ENCODE assay signal across 31 cellular contexts in the genomic region with DNA sequence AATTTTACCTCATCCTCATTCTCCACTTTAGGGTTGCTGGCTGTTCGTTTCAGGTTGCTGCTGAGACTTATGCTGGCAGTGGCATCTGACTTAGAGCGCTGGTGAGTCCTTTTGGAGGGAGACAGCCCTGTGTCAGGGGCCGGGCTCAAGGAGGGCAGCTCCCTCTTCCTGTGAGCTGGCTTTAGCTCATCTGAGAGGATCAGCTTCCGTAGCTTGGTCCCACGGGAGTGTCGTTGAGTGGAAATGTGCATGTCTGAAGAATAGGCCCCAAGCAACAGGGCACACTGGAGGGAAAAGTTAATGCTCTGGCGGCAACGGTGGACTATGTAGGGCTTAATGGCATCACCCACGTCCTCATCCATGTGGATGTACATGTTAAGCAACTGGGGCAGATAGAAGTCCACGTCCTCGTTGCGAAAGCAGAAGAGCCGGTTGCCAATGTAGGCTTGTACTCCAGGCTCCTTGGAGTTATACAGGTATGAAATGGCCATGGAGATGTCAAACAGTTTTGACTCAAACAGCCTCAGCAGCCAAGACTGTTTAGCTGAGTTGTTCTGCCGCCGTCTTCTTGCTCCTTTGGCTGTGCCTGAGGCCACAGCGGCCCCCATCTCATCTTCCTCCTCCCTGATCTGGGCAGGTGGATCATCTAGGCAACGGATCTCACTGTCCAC. TPM values are rescaled to one million over a fixed set of nuclear protein-coding genes. Genes with fewer than 3 reads are reported as not detected.
DNase-seq lines count a peak whose midpoint lies in the region; ATAC-seq and TF ChIP-seq lines count a peak whose summit lies in the region.
"Had no signal": no experiment of that assay in that cellular context is flagged by ENCODE, and none has a peak within 500 bp of the region (broad histone marks: within the 10 kb centered on the region; RNA-seq: fewer than 3 reads in every experiment).

No MANE protein-coding gene starts in this region.

- H3K27me3 Mint-ChIP-seq in activated CD4-positive, alpha-beta T cell treated with anti-CD3 and anti-CD28 coated beads for 36 hours, result no peaks in the 10 kb centered on the region
- H3K27me3 Mint-ChIP-seq in activated CD4-positive, alpha-beta T cell treated with anti-CD3 and anti-CD28 coated beads, Interleukin-2, amount 10 ng/mL, durations not matched to agents 24 days and 14 days, result no peaks in the 10 kb centered on the region
- no peaks in the 10 kb centered on the region for H3K27me3 Mint-ChIP-seq in stimulated activated memory B cell treated with anti-CD40 and anti-IgM and Interleukin-4, amounts not matched to agents 10 μg/mL and 1 μg/mL and 100 μg/mL, for 72 hours
- H3K27me3 Mint-ChIP-seq: activated naive CD8-positive, alpha-beta T cell treated with anti-CD3 and anti-CD28 coated beads, Interleukin-2, amount 10 ng/mL, durations not matched to agents 7 days and 5 days; CD8-positive, alpha-beta memory T cell; natural killer cell treated with Interleukin-12 subunit alpha and Interleukin-12 subunit beta and Interleukin-15 and Interleukin-18, amount 100 ng/mL, for 72 hours; stimulated activated naive CD8-positive, alpha-beta T cell treated with anti-CD3 and anti-CD28 coated beads, Interleukin-15, Interleukin-2, amounts not matched to agents 100 ng/mL and 50 ng/mL, for 24 hours had no signal

- peaks cover 42% of the 10 kb centered on the region for H3K4me1 Mint-ChIP-seq in activated CD4-positive, alpha-beta T cell treated with anti-CD3 and anti-CD28 coated beads for 36 hours
- peaks cover 35% of the 10 kb centered on the region for H3K4me1 Mint-ChIP-seq in activated CD4-positive, alpha-beta T cell treated with anti-CD3 and anti-CD28 coated beads, Interleukin-2, amount 10 ng/mL, durations not matched to agents 24 days and 14 days
- H3K4me1 Mint-ChIP-seq in stimulated activated memory B cell treated with anti-CD40 and anti-IgM and Interleukin-4, amounts not matched to agents 10 μg/mL and 1 μg/mL and 100 μg/mL, for 72 hours, result peaks cover 53% of the 10 kb centered on the region

- no peaks in the 10 kb centered on the region for H3K27me3 ChIP-seq in tibial artery
- H3K27me3 ChIP-seq: colonic mucosa, esophagus squamous epithelium, right atrium auricular region, upper lobe of left lung had no signal

- no peak for DNase-seq in activated CD4-positive, alpha-beta T cell treated with anti-CD3 and anti-CD28 coated beads for 36 hours
- no peak for DNase-seq in activated CD4-positive, alpha-beta T cell treated with anti-CD3 and anti-CD28 coated beads, Interleukin-2, amount 10 ng/mL, durations not matched to agents 24 days and 14 days
- DNase-seq in RWPE1 (ENCODE audit: low spot score) (no peak), iPS-NIHi7 (ENCODE audit: extremely low spot score) (no peak), tibial artery (no peak)
- DNase-seq: activated CD4-positive, alpha-beta T cell treated with anti-CD3 and anti-CD28 coated beads for 1 hour; activated naive CD8-positive, alpha-beta T cell treated with anti-CD3 and anti-CD28 coated beads, Interleukin-2, amount 10 ng/mL, durations not matched to agents 7 days and 5 days; activated T-cell treated with anti-CD3 and anti-CD28 coated beads, Interleukin-2, amount 50 U/mL, for 72 hours; CD8-positive, alpha-beta memory T cell; colonic mucosa; endodermal cell; esophagus squamous epithelium; GDM1; GM23248; hypothalamus; left ventricle myocardium superior; MV-4-11; NCI-H1694; NCI-H748 treated with DMSO at 0.1 percent for 48 hours; RPMI8226; stimulated activated CD4-positive, alpha-beta T cell treated with anti-CD3 and anti-CD28 coated beads, Interleukin-4, amount 100 ng/mL, for 24 hours; upper lobe of left lung had no signal

- H3K27ac Mint-ChIP-seq in activated CD4-positive, alpha-beta T cell treated with anti-CD3 and anti-CD28 coated beads for 36 hours, result peak overlapping the region; percentile 6
- no peak overlapping the region for H3K27ac Mint-ChIP-seq in activated CD4-positive, alpha-beta T cell treated with anti-CD3 and anti-CD28 coated beads, Interleukin-2, amount 10 ng/mL, durations not matched to agents 24 days and 14 days
- H3K27ac Mint-ChIP-seq in stimulated activated memory B cell treated with anti-CD40 and anti-IgM and Interleukin-4, amounts not matched to agents 10 μg/mL and 1 μg/mL and 100 μg/mL, for 72 hours, result peak overlapping the region; percentile 35
- H3K27ac Mint-ChIP-seq: activated naive CD8-positive, alpha-beta T cell treated with anti-CD3 and anti-CD28 coated beads, Interleukin-2, amount 10 ng/mL, durations not matched to agents 7 days and 5 days; activated T-cell treated with anti-CD3 and anti-CD28 coated beads, Interleukin-2, amount 50 U/mL, for 72 hours; endodermal cell; stimulated activated naive CD8-positive, alpha-beta T cell treated with anti-CD3 and anti-CD28 coated beads, Interleukin-15, Interleukin-2, amounts not matched to agents 100 ng/mL and 50 ng/mL, for 24 hours had no signal

- no peak for ATAC-seq in activated CD4-positive, alpha-beta T cell treated with anti-CD3 and anti-CD28 coated beads for 36 hours
- ATAC-seq in stimulated activated memory B cell treated with anti-CD40 and anti-IgM and Interleukin-4, amounts not matched to agents 10 μg/mL and 1 μg/mL and 100 μg/mL, for 72 hours, result no peak
- ATAC-seq in HG02885 (IDR thresholded peaks at IDR 0.05; ENCODE audit: poor library complexity, unreplicated experiment), result no peak
- ATAC-seq: activated T-cell treated with anti-CD3 and anti-CD28 coated beads, Interleukin-2, amount 50 U/mL, for 72 hours; left ventricle myocardium superior; natural killer cell treated with Interleukin-12 subunit alpha and Interleukin-12 subunit beta and Interleukin-15 and Interleukin-18, amount 100 ng/mL, for 72 hours had no signal

- TF ChIP-seq CTCF in RWPE1 (conservative IDR thresholded peaks at IDR 0.05; ENCODE audit: low read depth) (no peak), tibial artery (IDR thresholded peaks at IDR 0.05) (no peak)

- peaks cover 52% of the 10 kb centered on the region for H3K36me3 Mint-ChIP-seq in activated CD4-positive, alpha-beta T cell treated with anti-CD3 and anti-CD28 coated beads for 36 hours (ENCODE audit: low read depth)
- peaks cover 66% of the 10 kb centered on the region for H3K36me3 Mint-ChIP-seq in activated CD4-positive, alpha-beta T cell treated with anti-CD3 and anti-CD28 coated beads, Interleukin-2, amount 10 ng/mL, durations not matched to agents 24 days and 14 days (ENCODE audit: low read depth)
- H3K36me3 Mint-ChIP-seq in stimulated activated memory B cell treated with anti-CD40 and anti-IgM and Interleukin-4, amounts not matched to agents 10 μg/mL and 1 μg/mL and 100 μg/mL, for 72 hours, result peaks cover 62% of the 10 kb centered on the region

- H3K4me1 ChIP-seq in tibial artery, result peaks cover 0 to 47% (median 37%) of the 10 kb centered on the region in 4 donors
- H3K4me1 ChIP-seq: colonic mucosa, parathyroid adenoma had no signal

- H3K9me3 ChIP-seq in tibial artery, result no peaks in the 10 kb centered on the region
- H3K9me3 ChIP-seq: colonic mucosa, esophagus squamous epithelium, right atrium auricular region, upper lobe of left lung had no signal

- H3K4me3 Mint-ChIP-seq in activated CD4-positive, alpha-beta T cell treated with anti-CD3 and anti-CD28 coated beads for 36 hours, result no peak overlapping the region
- no peak overlapping the region for H3K4me3 Mint-ChIP-seq in activated CD4-positive, alpha-beta T cell treated with anti-CD3 and anti-CD28 coated beads, Interleukin-2, amount 10 ng/mL, durations not matched to agents 24 days and 14 days
- H3K4me3 Mint-ChIP-seq in stimulated activated memory B cell treated with anti-CD40 and anti-IgM and Interleukin-4, amounts not matched to agents 10 μg/mL and 1 μg/mL and 100 μg/mL, for 72 hours, result no peak overlapping the region
- H3K4me3 Mint-ChIP-seq: activated naive CD8-positive, alpha-beta T cell treated with anti-CD3 and anti-CD28 coated beads, Interleukin-2, amount 10 ng/mL, durations not matched to agents 7 days and 5 days; activated T-cell treated with anti-CD3 and anti-CD28 coated beads, Interleukin-2, amount 50 U/mL, for 72 hours; CD8-positive, alpha-beta memory T cell; endodermal cell; natural killer cell treated with Interleukin-12 subunit alpha and Interleukin-12 subunit beta and Interleukin-15 and Interleukin-18, amount 100 ng/mL, for 72 hours; stimulated activated naive CD8-positive, alpha-beta T cell treated with anti-CD3 and anti-CD28 coated beads, Interleukin-15, Interleukin-2, amounts not matched to agents 100 ng/mL and 50 ng/mL, for 24 hours had no signal

- H3K36me3 ChIP-seq in tibial artery, result peaks cover 5 to 83% (median 62%) of the 10 kb centered on the region in 3 donors

- CTCF ChIA-PET in activated CD4-positive, alpha-beta T cell treated with anti-CD3 and anti-CD28 coated beads for 36 hours (lab: Charles Lee), result interaction anchor here (0.8 to 7.1 kb wide), 3 partner anchors 9 to 25 kb away, joined by 4 to 76 read pairs (median 7); partner anchors contain the start of gene PI4KB
- CTCF ChIA-PET in RWPE1 (lab: Yijun Ruan, JAX), result interaction anchor here (1.2 kb wide), 1 partner anchor 25 kb away, joined by 6 read pairs; no protein-coding TSS in a partner anchor

- POLR2A ChIA-PET in activated CD4-positive, alpha-beta T cell treated with anti-CD3 and anti-CD28 coated beads for 36 hours (lab: Charles Lee), result interaction anchor here (0.6 to 1.0 kb wide), 3 partner anchors 10 to 244 kb away, joined by 3 read pairs; partner anchors contain the start of gene PI4KB
- POLR2A ChIA-PET in RWPE1 (lab: Yijun Ruan, JAX; ENCODE audit: low non-redundant PET), result no interaction called here

- H3K27ac ChIP-seq in RWPE1 (peak overlapping the region; percentile 40), cingulate gyrus (ENCODE audit: low read depth, low read length) (peak overlapping the region; percentile 60), tibial artery (no peak overlapping the region)
- H3K27ac ChIP-seq: colonic mucosa, esophagus squamous epithelium, GM23248, KMS-11, parathyroid adenoma had no signal

- H3K9me3 Mint-ChIP-seq in activated CD4-positive, alpha-beta T cell treated with anti-CD3 and anti-CD28 coated beads for 36 hours (ENCODE audit: low read depth), result no peaks in the 10 kb centered on the region
- no peaks in the 10 kb centered on the region for H3K9me3 Mint-ChIP-seq in activated CD4-positive, alpha-beta T cell treated with anti-CD3 and anti-CD28 coated beads, Interleukin-2, amount 10 ng/mL, durations not matched to agents 24 days and 14 days
- H3K9me3 Mint-ChIP-seq in stimulated activated memory B cell treated with anti-CD40 and anti-IgM and Interleukin-4, amounts not matched to agents 10 μg/mL and 1 μg/mL and 100 μg/mL, for 72 hours, result no peaks in the 10 kb centered on the region
- H3K9me3 Mint-ChIP-seq: activated naive CD8-positive, alpha-beta T cell treated with anti-CD3 and anti-CD28 coated beads, Interleukin-2, amount 10 ng/mL, durations not matched to agents 7 days and 5 days; activated T-cell treated with anti-CD3 and anti-CD28 coated beads, Interleukin-2, amount 50 U/mL, for 72 hours; CD8-positive, alpha-beta memory T cell; endodermal cell; natural killer cell treated with Interleukin-12 subunit alpha and Interleukin-12 subunit beta and Interleukin-15 and Interleukin-18, amount 100 ng/mL, for 72 hours; stimulated activated naive CD8-positive, alpha-beta T cell treated with anti-CD3 and anti-CD28 coated beads, Interleukin-15, Interleukin-2, amounts not matched to agents 100 ng/mL and 50 ng/mL, for 24 hours had no signal

- no peak overlapping the region for H3K4me3 ChIP-seq in tibial artery
- H3K4me3 ChIP-seq: colonic mucosa, esophagus squamous epithelium, GM23248, right atrium auricular region, upper lobe of left lung had no signal

- intact Hi-C loops in activated CD4-positive, alpha-beta T cell treated with anti-CD3 and anti-CD28 coated beads for 36 hours (cut with DNase I, micrococcal nuclease), result no loop called here
- intact Hi-C loops in activated CD4-positive, alpha-beta T cell treated with anti-CD3 and anti-CD28 coated beads, Interleukin-2, amount 10 ng/mL, durations not matched to agents 24 days and 14 days (cut with micrococcal nuclease), result no loop called here
- intact Hi-C loops in tibial artery (cut with DNase I; ENCODE audit: low total_unique reads), result no loop called here

RNA-seq across cellular contexts. Expression of gene PI4KB, which starts 11.5 kb away (rescaled TPM):
- 10 to 100 TPM; 53.0 to 54.5 TPM for total RNA-seq in activated CD4-positive, alpha-beta T cell treated with anti-CD3 and anti-CD28 coated beads for 36 hours
- 57.1 and 59.2 TPM in 2 replicates for total RNA-seq in activated CD4-positive, alpha-beta T cell treated with anti-CD3 and anti-CD28 coated beads, Interleukin-2, amount 10 ng/mL, durations not matched to agents 24 days and 14 days

RNA-seq across cellular contexts. Expression of gene RFX5, which starts 31.4 kb away (rescaled TPM):
- total RNA-seq in activated CD4-positive, alpha-beta T cell treated with anti-CD3 and anti-CD28 coated beads for 36 hours, result 10 to 100 TPM; 47.6 to 50.4 TPM
- total RNA-seq in activated CD4-positive, alpha-beta T cell treated with anti-CD3 and anti-CD28 coated beads, Interleukin-2, amount 10 ng/mL, durations not matched to agents 24 days and 14 days, result 69.2 and 73.1 TPM in 2 replicates

RNA-seq across cellular contexts. Expression of gene ZNF687, which starts 33.6 kb away (rescaled TPM):
- total RNA-seq in activated CD4-positive, alpha-beta T cell treated with anti-CD3 and anti-CD28 coated beads for 36 hours, result 10 to 100 TPM; 27.2 to 30.1 TPM
- total RNA-seq in activated CD4-positive, alpha-beta T cell treated with anti-CD3 and anti-CD28 coated beads, Interleukin-2, amount 10 ng/mL, durations not matched to agents 24 days and 14 days, result 25.4 and 26.8 TPM in 2 replicates

RNA-seq across cellular contexts. Expression of gene SELENBP1, which starts 56.8 kb away (rescaled TPM):
- total RNA-seq in activated CD4-positive, alpha-beta T cell treated with anti-CD3 and anti-CD28 coated beads for 36 hours, result not detected
- not detected in 2 replicates for total RNA-seq in activated CD4-positive, alpha-beta T cell treated with anti-CD3 and anti-CD28 coated beads, Interleukin-2, amount 10 ng/mL, durations not matched to agents 24 days and 14 days
- total RNA-seq: activated naive CD8-positive, alpha-beta T cell treated with anti-CD3 and anti-CD28 coated beads, Interleukin-2, amount 10 ng/mL, durations not matched to agents 7 days and 5 days; activated T-cell treated with anti-CD3 and anti-CD28 coated beads, Interleukin-2, amount 50 U/mL, for 72 hours; CD8-positive, alpha-beta memory T cell; natural killer cell treated with Interleukin-12 subunit alpha and Interleukin-12 subunit beta and Interleukin-15 and Interleukin-18, amount 100 ng/mL, for 72 hours; T-helper 1 cell treated with Interleukin-12 subunit alpha and Interleukin-12 subunit beta and Interleukin-4 antibody, amounts not matched to agents 30 ng/mL and 1 ng/mL, for 36 hours had no signal

Comparison
In these comparisons a context has a peak if more than half of its experiments do, and no peak if none do; other contexts are left out.
1. H3K27ac ChIP-seq: peak in RWPE1 (single experiment) and cingulate gyrus (single experiment); none in tibial artery (0 of 2).